In genomic region chr16:89490386-89491237, GRCh38 we compare ENCODE assay signal across 8 cellular contexts. TPM values are rescaled to one million over a fixed set of nuclear protein-coding genes. Genes with fewer than 3 reads are reported as not detected.
DNase-seq lines count a peak whose midpoint lies in the region; ATAC-seq, FAIRE-seq and TF ChIP-seq lines count a peak whose summit lies in the region.

ANKRD11 (minus strand) TSS chr16:89490561; CDS start chr16:89317019, 173,542 bp downstream.

- H3F3A ChIP-seq in smooth muscle cell (ENCODE audit: low read depth): peaks cover 24% of the 10 kb centered on the region

- peak within 1 kb of the TSS; percentile 98 for H3K27ac ChIP-seq in smooth muscle cell (ENCODE audit: low read depth)

- peaks cover 31% of the 10 kb centered on the region for H3K4me1 ChIP-seq in smooth muscle cell (ENCODE audit: low read depth)

- peak within 1 kb of the TSS; percentile 97 for H3K9ac ChIP-seq in smooth muscle cell (ENCODE audit: low read depth)

- H3K27me3 ChIP-seq in bronchial epithelial cell (ENCODE audit: control insufficient read depth, insufficient read depth, low read length): no peaks in the 10 kb centered on the region
- no peaks in the 10 kb centered on the region for H3K27me3 ChIP-seq in smooth muscle cell (ENCODE audit: low read depth)

- under 1% methylated on average over 90 of the region's 105 CpGs for WGBS in smooth muscle cell (ENCODE audit: low lambda C conversion rate)

- peaks cover 56% of the 10 kb centered on the region for H3K79me2 ChIP-seq in smooth muscle cell (ENCODE audit: low read depth)

- DNase-seq in AG04449 (ENCODE audit: low read depth, low spot score): peak; percentile 98
- DNase-seq in NCI-H2227 treated with DMSO at 0.1 percent for 48 hours (lab: John Stamatoyannopoulos, UW): peak; percentile 93
- DNase-seq in bronchial epithelial cell (ENCODE audit: low read depth): peak; percentile 99
- DNase-seq in iPS-NIHi11 (ENCODE audit: low spot score): peak; percentile 97
- DNase-seq in smooth muscle cell (lab: John Stamatoyannopoulos, UW; ENCODE audit: unreplicated experiment): peak; percentile 89

- peak within 1 kb of the TSS; percentile 89 for H2AFZ ChIP-seq in smooth muscle cell (ENCODE audit: low read depth)

- H3K36me3 ChIP-seq in bronchial epithelial cell (ENCODE audit: control insufficient read depth, insufficient read depth, low read length): peaks cover 3% of the 10 kb centered on the region
- no peaks in the 10 kb centered on the region for H3K36me3 ChIP-seq in smooth muscle cell (ENCODE audit: low read depth)

- no peaks in the 10 kb centered on the region for H3K9me3 ChIP-seq in smooth muscle cell (replicated peaks; ENCODE audit: low read depth)

- FAIRE-seq in bronchial epithelial cell (lab: Jason Lieb, UNC): peak; percentile 89

- ATAC-seq in GM18907 (IDR thresholded peaks at IDR 0.05; ENCODE audit: unreplicated experiment) (peak; percentile 86), HG03159 (IDR thresholded peaks at IDR 0.05; ENCODE audit: unreplicated experiment) (peak; percentile 89)

- H3K4me2 ChIP-seq in smooth muscle cell: peak within 1 kb of the TSS; percentile 86

- H3K4me3 ChIP-seq in AG04449 (ENCODE audit: low read depth, low read length) (peak within 1 kb of the TSS; percentile 79), WI38 (ENCODE audit: low read depth, low read length) (peak within 1 kb of the TSS; percentile 88), bronchial epithelial cell (ENCODE audit: low read depth, low read length) (peak within 1 kb of the TSS; percentile 69), smooth muscle cell (peak within 1 kb of the TSS; percentile 95)

- TF ChIP-seq CTCF in AG04449 (IDR thresholded peaks at IDR 0.05; ENCODE audit: insufficient read depth, low read length, missing control alignments): no peak
- no peak for TF ChIP-seq CTCF in WI38 (IDR thresholded peaks at IDR 0.05; ENCODE audit: low read depth, low read length)
- TF ChIP-seq CTCF in bronchial epithelial cell (IDR thresholded peaks at IDR 0.05; ENCODE audit: insufficient read depth, low read length, severe bottlenecking): no peak
- no peak for TF ChIP-seq CTCF in smooth muscle cell (IDR thresholded peaks at IDR 0.05; ENCODE audit: borderline replicate concordance, insufficient read depth, poor library complexity, severe bottlenecking)

- peaks cover 56% of the 10 kb centered on the region for H4K20me1 ChIP-seq in smooth muscle cell (ENCODE audit: low read depth)

- CTCF ChIA-PET in AG04449 (lab: Yijun Ruan, JAX): interaction anchor here (1.0 to 1.1 kb wide), 2 partner anchors 19 to 194 kb away, joined by 3 read pairs; no protein-coding TSS in a partner anchor

- POLR2A ChIA-PET in AG04449 (lab: Yijun Ruan, JAX): interaction anchor here (0.7 kb wide), 1 partner anchor 79 kb away, joined by 3 read pairs; no protein-coding TSS in a partner anchor

RNA-seq across cellular contexts. Expression of gene ANKRD11, which starts in this region (rescaled TPM):
- total RNA-seq in bronchial epithelial cell (64.5 and 84.2 TPM in 2 replicates), smooth muscle cell (31.5 and 43.2 TPM in 2 replicates)
- 105 and 118 TPM in 2 replicates for polyA plus RNA-seq in smooth muscle cell

Comparison
In these comparisons a context has a peak if more than half of its experiments do, and no peak if none do; other contexts are left out.
1. Peak in every context shown above with its lines: DNase-seq, ATAC-seq, H3K4me3 ChIP-seq and H3K27ac ChIP-seq.